Comparison of ENCODE assay signal across 8 cellular contexts in the genomic region with DNA sequence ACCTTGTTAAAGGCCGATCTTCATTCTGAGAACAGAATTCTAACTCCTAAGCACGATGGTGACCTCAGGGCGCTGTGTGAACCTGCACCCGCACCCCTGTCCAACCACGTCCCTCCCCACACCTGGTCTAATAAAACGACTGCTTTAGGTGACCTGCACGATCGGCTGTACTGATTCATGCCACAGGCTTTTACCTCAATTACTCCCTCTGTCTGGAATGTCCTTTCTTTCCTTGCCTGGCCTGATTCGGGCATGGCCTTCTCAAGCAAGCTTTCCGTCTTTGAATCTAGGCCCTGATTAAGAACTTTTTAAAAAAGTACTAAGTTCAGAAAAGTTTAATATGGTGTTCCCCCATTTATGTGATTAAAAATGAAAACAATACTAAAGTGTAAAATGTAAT. TPM values are rescaled to one million over a fixed set of nuclear protein-coding genes. Genes with fewer than 3 reads are reported as not detected.
DNase-seq lines count a peak whose midpoint lies in the region; ATAC-seq, FAIRE-seq and TF ChIP-seq lines count a peak whose summit lies in the region.

No MANE protein-coding gene starts in this region.

- no peak for DNase-seq in GM06990 (ENCODE audit: extremely low read depth, insufficient read length)
- DNase-seq in RCC 7860 (ENCODE audit: low spot score) = peak; percentile 81
- no peak for DNase-seq in endothelial cell of umbilical vein (ENCODE audit: low read depth, low spot score)
- DNase-seq in natural killer cell treated with Interleukin-12 subunit alpha and Interleukin-12 subunit beta and Interleukin-15 and Interleukin-18, amount 100 ng/mL, for 72 hours (ENCODE audit: low spot score) = no peak
- no peak for DNase-seq in KG1 (lab: John Stamatoyannopoulos, UW)
- no peak for DNase-seq in COLO829 (ENCODE audit: low spot score)
- no peak for DNase-seq in NK-92 treated with Interleukin-12 subunit alpha and Interleukin-12 subunit beta, amount 100 ng/mL, for 24 hours (lab: John Stamatoyannopoulos, UW)

- no peaks in the 10 kb centered on the region for H3K9me3 ChIP-seq in endothelial cell of umbilical vein (replicated peaks; ENCODE audit: control insufficient read depth, insufficient read depth, low read length)

- H3K4me1 Mint-ChIP-seq in natural killer cell treated with Interleukin-12 subunit alpha and Interleukin-12 subunit beta and Interleukin-15 and Interleukin-18, amount 100 ng/mL, for 72 hours (ENCODE audit: low read depth in 2 of 2) = peaks cover 25 to 32% of the 10 kb centered on the region in 2 donors

- no peak for TF ChIP-seq CTCF in GM06990 (IDR thresholded peaks at IDR 0.05; ENCODE audit: insufficient read depth, low read length, poor library complexity, severe bottlenecking)
- TF ChIP-seq CTCF in endothelial cell of umbilical vein (IDR thresholded peaks at IDR 0.05; ENCODE audit: extremely low read depth in 1 of 2, insufficient read depth in 1 of 2, low read depth in 1 of 2, low read length in 2 of 2) = no peak

- H3K36me3 Mint-ChIP-seq in natural killer cell treated with Interleukin-12 subunit alpha and Interleukin-12 subunit beta and Interleukin-15 and Interleukin-18, amount 100 ng/mL, for 72 hours = peaks cover 6% of the 10 kb centered on the region

- peaks cover 16% of the 10 kb centered on the region for H3K4me1 ChIP-seq in endothelial cell of umbilical vein (ENCODE audit: control insufficient read depth, extremely low read depth, insufficient read depth, low read length)

- no peaks in the 10 kb centered on the region for H3K9me3 Mint-ChIP-seq in natural killer cell treated with Interleukin-12 subunit alpha and Interleukin-12 subunit beta and Interleukin-15 and Interleukin-18, amount 100 ng/mL, for 72 hours

- H3K27ac Mint-ChIP-seq in natural killer cell treated with Interleukin-12 subunit alpha and Interleukin-12 subunit beta and Interleukin-15 and Interleukin-18, amount 100 ng/mL, for 72 hours = peak overlapping the region; percentile 94 to 97

- dilution Hi-C loops in endothelial cell of umbilical vein (cut with MboI; ENCODE audit: extremely low pct_ligation_motif_present, low sequenced_read_pairs) = no loop called here

- no peaks in the 10 kb centered on the region for H3K27me3 ChIP-seq in GM06990 (replicated peaks; ENCODE audit: control insufficient read depth, insufficient read depth, low read length)
- H3K27me3 ChIP-seq in endothelial cell of umbilical vein (ENCODE audit: control insufficient read depth in 2 of 2, insufficient read depth in 2 of 2, low read length in 2 of 2) = peaks cover 0 to 2% of the 10 kb centered on the region in 2 experiments

- intact Hi-C loops in endothelial cell of umbilical vein (cut with micrococcal nuclease) = loop anchor here (2.0 to 10.0 kb wide), 4 partner anchors 122 to 556 kb away; a partner anchor contains a TSS

- H3K4me3 Mint-ChIP-seq in natural killer cell treated with Interleukin-12 subunit alpha and Interleukin-12 subunit beta and Interleukin-15 and Interleukin-18, amount 100 ng/mL, for 72 hours = peak overlapping the region; percentile 98

- peak overlapping the region; percentile 88 for H3K9ac ChIP-seq in endothelial cell of umbilical vein (replicated peaks; ENCODE audit: extremely low read depth, insufficient read depth, low read length)

- H3K4me3 ChIP-seq in GM06990 (replicated peaks; ENCODE audit: low read depth, low read length) = peak overlapping the region; percentile 83
- peak overlapping the region; percentile 73 to 93 (median 92) for H3K4me3 ChIP-seq in endothelial cell of umbilical vein (replicated peaks in 1 of 3; ENCODE audit: insufficient read depth in 1 of 3, low read depth in 1 of 3, low read length in 3 of 3)

- no peak for TF ChIP-seq POLR2A in endothelial cell of umbilical vein (IDR thresholded peaks at IDR 0.05; ENCODE audit: low read depth, low read length)

- peak overlapping the region; percentile 72 for H3K27ac ChIP-seq in endothelial cell of umbilical vein (ENCODE audit: insufficient read depth, low read depth, low read length)

- H3K4me2 ChIP-seq in endothelial cell of umbilical vein (ENCODE audit: insufficient read depth, low read length) = peak overlapping the region; percentile 93

- no peaks in the 10 kb centered on the region for H3K36me3 ChIP-seq in GM06990 (ENCODE audit: control insufficient read depth, insufficient read depth, low read length)
- H3K36me3 ChIP-seq in endothelial cell of umbilical vein (ENCODE audit: control insufficient read depth in 2 of 2, extremely low read depth in 1 of 2, insufficient read depth in 2 of 2, low read length in 2 of 2) = no peaks in the 10 kb centered on the region

- peaks cover 4% of the 10 kb centered on the region for H4K20me1 ChIP-seq in endothelial cell of umbilical vein (replicated peaks; ENCODE audit: control insufficient read depth, extremely low read depth, insufficient read depth, low read length)

- BruUV-seq in endothelial cell of umbilical vein (replicated peaks; lab: Mats Ljungman, UMichigan) = no TSS peak

- peak; percentile 17 for FAIRE-seq in RCC 7860 (lab: Jason Lieb, UNC)
- no peak for FAIRE-seq in endothelial cell of umbilical vein (lab: Jason Lieb, UNC)

- H2AFZ ChIP-seq in endothelial cell of umbilical vein (ENCODE audit: low read depth, low read length) = peak overlapping the region; percentile 86

- CTCF ChIA-PET in endothelial cell of umbilical vein (lab: Charles Lee) = interaction anchor here (0.6 to 3.1 kb wide), 9 partner anchors 9 to 674 kb away, joined by 3 to 25 read pairs (median 5); a partner anchor contains a TSS

- POLR2A ChIA-PET in endothelial cell of umbilical vein (lab: Charles Lee) = interaction anchor here (1.0 to 1.3 kb wide), 3 partner anchors 11 to 971 kb away, joined by 3 to 4 read pairs (median 3); a partner anchor contains a TSS

- H3K79me2 ChIP-seq in endothelial cell of umbilical vein (ENCODE audit: control insufficient read depth, insufficient read depth, low read length) = peaks cover 40% of the 10 kb centered on the region

- H3K27me3 Mint-ChIP-seq in natural killer cell treated with Interleukin-12 subunit alpha and Interleukin-12 subunit beta and Interleukin-15 and Interleukin-18, amount 100 ng/mL, for 72 hours = peaks cover 0 to 12% of the 10 kb centered on the region in 2 donors

- no peaks in the 10 kb centered on the region for H3K9me1 ChIP-seq in endothelial cell of umbilical vein (replicated peaks; ENCODE audit: control insufficient read depth, extremely low read depth, insufficient read depth, low read length)

- ATAC-seq in natural killer cell treated with Interleukin-12 subunit alpha and Interleukin-12 subunit beta and Interleukin-15 and Interleukin-18, amount 100 ng/mL, for 72 hours = no peak
- no peak for ATAC-seq in HG02623 (IDR thresholded peaks at IDR 0.05; ENCODE audit: unreplicated experiment)

TF ChIP-seq in endothelial cell of umbilical vein, 7 proteins besides CTCF, POLR2A, EP300 and RAD21:
- TF ChIP-seq GATA2 (IDR thresholded peaks at IDR 0.05; ENCODE audit: insufficient read depth, insufficient read length, low read depth, low read length) (no peak), MYC (IDR thresholded peaks at IDR 0.05; ENCODE audit: low read depth, low read length) (no peak), POLR2AphosphoS5 (IDR thresholded peaks at IDR 0.05; ENCODE audit: insufficient read depth, low read depth, low read length) (no peak), EZH2 (IDR thresholded peaks at IDR 0.05; ENCODE audit: borderline replicate concordance, low read depth, low read length, severe bottlenecking) (no peak), FOS (IDR thresholded peaks at IDR 0.05; ENCODE audit: borderline replicate concordance, insufficient read depth, low read length) (no peak), JUN (IDR thresholded peaks at IDR 0.05; ENCODE audit: borderline replicate concordance, insufficient read depth, insufficient read length, low read depth) (no peak)
- TF ChIP-seq, protein P1, sequence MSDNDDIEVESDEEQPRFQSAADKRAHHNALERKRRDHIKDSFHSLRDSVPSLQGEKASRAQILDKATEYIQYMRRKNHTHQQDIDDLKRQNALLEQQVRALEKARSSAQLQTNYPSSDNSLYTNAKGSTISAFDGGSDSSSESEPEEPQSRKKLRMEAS (IDR thresholded peaks at IDR 0.05; ENCODE audit: insufficient read depth, insufficient read length) = no peak

RNA-seq across cellular contexts. Expression of a gene that starts 0.8 kb away (rescaled TPM):
- total RNA-seq in endothelial cell of umbilical vein = 85.2 and 92.4 TPM in 2 replicates
- 8.0 and 12.6 TPM in 2 replicates for polyA plus RNA-seq in endothelial cell of umbilical vein
- 15.1 and 15.8 TPM in 2 replicates for polyA plus RNA-seq in endothelial cell of umbilical vein (2011; cell fraction: cytosol; rRNA removed)
- 64.2 and 93.1 TPM in 2 replicates for polyA plus RNA-seq in endothelial cell of umbilical vein (2011; cell fraction: nucleus; rRNA removed)
- 57.3 and 83.4 TPM in 2 replicates for polyA plus RNA-seq in endothelial cell of umbilical vein (2012)
- 40.8 and 49.1 TPM in 2 replicates for polyA minus RNA-seq in endothelial cell of umbilical vein
- 33.1 TPM for polyA minus RNA-seq in endothelial cell of umbilical vein (2011; cell fraction: cytosol; rRNA and poly(A)+ RNA removed)
- polyA minus RNA-seq in endothelial cell of umbilical vein (2011; cell fraction: nucleus; rRNA and poly(A)+ RNA removed) = 89.0 and 143 TPM in 2 replicates
- total RNA-seq in natural killer cell treated with Interleukin-12 subunit alpha and Interleukin-12 subunit beta and Interleukin-15 and Interleukin-18, amount 100 ng/mL, for 72 hours = 100 to 1,000 TPM; 113 to 166 TPM

RNA-seq across cellular contexts. Expression of a gene that starts 37.1 kb away (rescaled TPM):
- total RNA-seq in endothelial cell of umbilical vein = not detected in 2 replicates
- polyA plus RNA-seq in endothelial cell of umbilical vein = not detected in 2 replicates
- not detected in 2 replicates for polyA plus RNA-seq in endothelial cell of umbilical vein (2011; cell fraction: cytosol; rRNA removed)
- not detected in 2 replicates for polyA plus RNA-seq in endothelial cell of umbilical vein (2011; cell fraction: nucleus; rRNA removed)
- not detected in 2 replicates for polyA plus RNA-seq in endothelial cell of umbilical vein (2012)
- not detected in 2 replicates for polyA minus RNA-seq in endothelial cell of umbilical vein
- not detected for polyA minus RNA-seq in endothelial cell of umbilical vein (2011; cell fraction: cytosol; rRNA and poly(A)+ RNA removed)
- polyA minus RNA-seq in endothelial cell of umbilical vein (2011; cell fraction: nucleus; rRNA and poly(A)+ RNA removed) = not detected in 2 replicates
- total RNA-seq in natural killer cell treated with Interleukin-12 subunit alpha and Interleukin-12 subunit beta and Interleukin-15 and Interleukin-18, amount 100 ng/mL, for 72 hours = not detected
